In the genomic region with DNA sequence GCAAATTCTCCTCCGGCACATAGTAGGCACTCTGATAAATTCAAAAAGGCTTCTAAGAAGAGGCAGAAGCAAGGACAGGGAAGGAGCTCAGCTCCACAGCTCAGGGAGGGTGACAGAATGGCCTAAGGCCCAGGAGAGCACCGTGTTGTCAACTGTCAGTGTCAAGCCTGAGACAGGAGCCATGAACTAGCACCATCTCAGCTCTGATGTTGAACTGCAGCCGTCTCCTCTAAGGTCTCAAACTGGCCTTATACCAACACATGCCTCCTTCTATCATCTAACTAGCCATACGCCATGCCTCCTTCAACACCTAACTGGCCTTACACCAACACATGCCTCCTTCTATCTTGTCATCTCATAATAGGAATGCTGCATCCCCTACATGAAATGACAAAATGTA, we compare ENCODE assay signal across 27 cellular contexts.
A peak's percentile ranks its signal among the peaks of the same experiment; 100 is the strongest.
DNase-seq lines count a peak whose midpoint lies in the region; ATAC-seq, FAIRE-seq and TF ChIP-seq lines count a peak whose summit lies in the region.
"Had no signal": no experiment of that assay in that cellular context is flagged by ENCODE, and none has a peak within 500 bp of the region (broad histone marks: within the 10 kb centered on the region; RNA-seq: fewer than 3 reads in every experiment).

No MANE protein-coding gene starts in this region.

- TF ChIP-seq EP300 in SK-N-SH (IDR thresholded peaks at IDR 0.05; ENCODE audit: borderline replicate concordance in 1 of 2, low read depth in 1 of 2, low read length in 1 of 2) (no peak), K562 (IDR thresholded peaks at IDR 0.05; ENCODE audit: low read length) (no peak)

- CTCF ChIA-PET in SK-N-SH (lab: Yijun Ruan, JAX) (interaction anchor here (0.7 to 1.3 kb wide), 2 partner anchors 39 to 54 kb away, joined by 3 read pairs; no protein-coding TSS in a partner anchor), K562 (lab: Yijun Ruan, JAX; ENCODE audit: low intra/inter-chr PET ratio) (no interaction called here)

- H3K79me2 ChIP-seq in SK-N-SH (ENCODE audit: insufficient read depth) (peaks cover 85% of the 10 kb centered on the region), OCI-LY1 (ENCODE audit: insufficient read depth, low read length) (no peaks in the 10 kb centered on the region), K562 (ENCODE audit: control insufficient read depth, insufficient read depth, low read length) (0 out of 3 replicates have a peak, but pooled peaks cover 14% of the 10 kb centered on the region)

- no peaks in the 10 kb centered on the region for H3K27me3 ChIP-seq in SK-N-SH (ENCODE audit: insufficient read depth)
- H3K27me3 ChIP-seq in OCI-LY1 (ENCODE audit: insufficient read depth, low read length), result no peaks in the 10 kb centered on the region
- H3K27me3 ChIP-seq in K562 (ENCODE audit: control insufficient read depth in 2 of 2, insufficient read depth in 2 of 2, low read length in 2 of 2), result no peaks in the 10 kb centered on the region
- H3K27me3 ChIP-seq in heart left ventricle, result no peaks in the 10 kb centered on the region
- H3K27me3 ChIP-seq: BLaER1 treated with 17β-estradiol and CSF1 and Interleukin-3, amounts not matched to agents 10 nM and 100 nM; SJSA1 had no signal

- H3K9me2 ChIP-seq in SK-N-SH (no peaks in the 10 kb centered on the region), OCI-LY1 (ENCODE audit: low read depth, low read length) (no peaks in the 10 kb centered on the region)

- H3K4me1 ChIP-seq in SK-N-SH (ENCODE audit: control insufficient read depth in 1 of 2, insufficient read depth in 2 of 2, low read depth in 1 of 2, low read length in 1 of 2), result peaks cover 0 to 27% of the 10 kb centered on the region in 2 experiments; a peak in 2 of 4 replicates
- H3K4me1 ChIP-seq in OCI-LY1 (ENCODE audit: insufficient read depth, low read length, severe bottlenecking), result peaks cover 22% of the 10 kb centered on the region
- H3K4me1 ChIP-seq in K562 (replicated peaks in 1 of 2; ENCODE audit: control insufficient read depth in 2 of 2, insufficient read depth in 2 of 2, low read length in 2 of 2), result no peaks in the 10 kb centered on the region
- H3K4me1 ChIP-seq in heart left ventricle, result no peaks in the 10 kb centered on the region
- H3K4me1 ChIP-seq: BLaER1 treated with 17β-estradiol and CSF1 and Interleukin-3, amounts not matched to agents 10 nM and 100 nM; SJSA1 had no signal

- POLR2A ChIA-PET in SK-N-SH (lab: Yijun Ruan, JAX) (no interaction called here), K562 (lab: Yijun Ruan, JAX) (interaction anchor here (1.2 kb wide), 1 partner anchor 25 kb away, joined by 3 read pairs; no protein-coding TSS in a partner anchor)

- intact Hi-C loops in K562 (cut with micrococcal nuclease), result no loop called here
- intact Hi-C loops in heart left ventricle (cut with DNase I), result no loop called here

- H3K36me3 ChIP-seq in SK-N-SH (replicated peaks in 1 of 2; ENCODE audit: control insufficient read depth in 1 of 2, insufficient read depth in 2 of 2, low read length in 1 of 2) (peaks cover 25 to 40% of the 10 kb centered on the region in 2 experiments), OCI-LY1 (ENCODE audit: insufficient read depth, low read length) (peaks cover 54% of the 10 kb centered on the region), K562 (ENCODE audit: control insufficient read depth, insufficient read depth, low read length) (peaks cover 65% of the 10 kb centered on the region), heart left ventricle (no peaks in the 10 kb centered on the region)
- H3K36me3 ChIP-seq: BLaER1 treated with 17β-estradiol and CSF1 and Interleukin-3, amounts not matched to agents 10 nM and 100 nM had no signal

- H3K27ac ChIP-seq in SK-N-SH (ENCODE audit: low read depth in 2 of 2, low read length in 1 of 2), result peak overlapping the region in 1 of 2 experiments; percentile 36; a peak in 1 of 4 replicates
- H3K27ac ChIP-seq in OCI-LY1 (ENCODE audit: low read depth, low read length, poor library complexity, severe bottlenecking), result peak overlapping the region; percentile 47
- no peak overlapping the region; the same call in 2 of the 3 replicates for H3K27ac ChIP-seq in K562 (ENCODE audit: extremely low read depth, low read depth, low read length)
- no peak overlapping the region for H3K27ac ChIP-seq in heart left ventricle
- H3K27ac ChIP-seq: BLaER1 treated with 17β-estradiol and CSF1 and Interleukin-3, amounts not matched to agents 10 nM and 100 nM; SJSA1 had no signal

- no peak overlapping the region for H3K4me2 ChIP-seq in SK-N-SH
- H3K4me2 ChIP-seq in OCI-LY1 (ENCODE audit: low read length), result no peak overlapping the region
- H3K4me2 ChIP-seq in K562 (ENCODE audit: insufficient read depth, low read length), result no peak overlapping the region
- H3K4me2 ChIP-seq: BLaER1 treated with 17β-estradiol and CSF1 and Interleukin-3, amounts not matched to agents 10 nM and 100 nM had no signal

- 90% methylated on average over 4 of the region's 4 CpGs for WGBS in SK-N-SH (ENCODE audit: low lambda C conversion rate)
- 77% methylated on average over 4 of the region's 4 CpGs for WGBS in K562 (ENCODE audit: insufficient coverage, low coverage, missing lambda C conversion rate)
- 73 to 79% (median 74%) methylated on average over 4 of the region's 4 CpGs for WGBS in heart left ventricle, 4 donors

- peaks cover 6% of the 10 kb centered on the region for H3F3A ChIP-seq in SK-N-SH (replicated peaks; ENCODE audit: insufficient read depth)
- H3F3A ChIP-seq in OCI-LY1 (ENCODE audit: insufficient read depth, low read length), result no peaks in the 10 kb centered on the region

- no peak overlapping the region for H2AFZ ChIP-seq in SK-N-SH (ENCODE audit: low read depth)
- no peak overlapping the region for H2AFZ ChIP-seq in OCI-LY1 (ENCODE audit: low read length)
- H2AFZ ChIP-seq in K562 (ENCODE audit: low read depth, low read length), result no peak overlapping the region

- H3K9ac ChIP-seq in SK-N-SH (no peak overlapping the region), OCI-LY1 (ENCODE audit: low read length) (no peak overlapping the region), K562 (ENCODE audit: insufficient read depth in 1 of 2, low read depth in 2 of 2, low read length in 2 of 2) (no peak overlapping the region)
- H3K9ac ChIP-seq: BLaER1 treated with 17β-estradiol and CSF1 and Interleukin-3, amounts not matched to agents 10 nM and 100 nM had no signal

- no peak for TF ChIP-seq RAD21 in SK-N-SH (IDR thresholded peaks at IDR 0.05; ENCODE audit: low read length)
- no peak for TF ChIP-seq RAD21 in K562 (CRISPR knock-in tag; conservative IDR thresholded peaks at IDR 0.05 in 1 of 2, IDR thresholded peaks at IDR 0.05 in 1 of 2)

- in situ Hi-C loops in K562 (cut with MboI), result no loop called here

- ATAC-seq in SK-N-SH treated with all-trans-retinoic acid at 6 μM for 48 hours (peak; percentile 36; the same call in 1 of the 3 replicates), K562 (peak; percentile 62), heart left ventricle (no peak), GM18858 (IDR thresholded peaks at IDR 0.05; ENCODE audit: unreplicated experiment) (no peak)
- ATAC-seq: PC-3 had no signal

- no peak for TF ChIP-seq CTCF in SK-N-SH (IDR thresholded peaks at IDR 0.05)
- no peak for TF ChIP-seq CTCF in OCI-LY1 (IDR thresholded peaks at IDR 0.05; ENCODE audit: low read length)
- no peak for TF ChIP-seq CTCF in K562 (IDR thresholded peaks at IDR 0.05 in 2 of 3, conservative IDR thresholded peaks at IDR 0.05 in 1 of 3; ENCODE audit: insufficient read depth in 2 of 3, low read depth in 1 of 3, low read length in 3 of 3)
- TF ChIP-seq CTCF in heart left ventricle (IDR thresholded peaks at IDR 0.05), result no peak

- peaks cover 31% of the 10 kb centered on the region for H4K20me1 ChIP-seq in SK-N-SH (ENCODE audit: insufficient read depth)
- H4K20me1 ChIP-seq in OCI-LY1 (ENCODE audit: insufficient read depth, low read length), result no peaks in the 10 kb centered on the region
- no peaks in the 10 kb centered on the region for H4K20me1 ChIP-seq in K562 (replicated peaks; ENCODE audit: control insufficient read depth, insufficient read depth, low read length)
- H4K20me1 ChIP-seq: BLaER1 treated with 17β-estradiol and CSF1 and Interleukin-3, amounts not matched to agents 10 nM and 100 nM had no signal

- BruUV-seq in K562 (replicated peaks; lab: Mats Ljungman, UMichigan), result no TSS peak

- H3K4me3 ChIP-seq in SK-N-SH (ENCODE audit: low read depth in 2 of 2, low read length in 1 of 2) (no peak overlapping the region), OCI-LY1 (ENCODE audit: low read depth, low read length, poor library complexity, severe bottlenecking) (no peak overlapping the region), K562 (no peak overlapping the region), heart left ventricle (no peak overlapping the region)
- H3K4me3 ChIP-seq: BLaER1 treated with 17β-estradiol and CSF1 and Interleukin-3, amounts not matched to agents 10 nM and 100 nM; SJSA1 had no signal

- no peak for DNase-seq in SK-N-SH
- no peak for DNase-seq in K562 (ENCODE audit: extremely low read depth in 1 of 4, low spot score in 3 of 4)
- no peak for DNase-seq in NCI-H1694 (lab: John Stamatoyannopoulos, UW)
- no peak for DNase-seq in heart left ventricle
- DNase-seq: AML-193; CD4-positive, alpha-beta T cell; DMS79 treated with DMSO at 0.1 percent for 48 hours; GF-D8; H9; HFFc6; NCI-H1048; NCI-H1417; NCI-H1694 treated with DMSO at 0.1 percent for 48 hours; NCI-H2081; NCI-H2227 treated with DMSO at 0.1 percent for 48 hours; NCI-H510A treated with DMSO at 0.1 percent for 48 hours; PC-3; Right ventricle myocardium superior; RPMI8226; SW 1271 had no signal

- no peaks in the 10 kb centered on the region for H3K9me1 ChIP-seq in K562 (ENCODE audit: control insufficient read depth, insufficient read depth, low read length)

- TF ChIP-seq POLR2A in K562 (conservative IDR thresholded peaks at IDR 0.05) (no peak), heart left ventricle (IDR thresholded peaks at IDR 0.05) (no peak)

- no peaks in the 10 kb centered on the region for H3K9me3 ChIP-seq in SK-N-SH
- no peaks in the 10 kb centered on the region for H3K9me3 ChIP-seq in OCI-LY1 (ENCODE audit: low read length)
- no peaks in the 10 kb centered on the region for H3K9me3 ChIP-seq in K562 (replicated peaks; ENCODE audit: control insufficient read depth, insufficient read depth, low read depth, low read length)
- H3K9me3 ChIP-seq in heart left ventricle, result no peaks in the 10 kb centered on the region
- H3K9me3 ChIP-seq: BLaER1 treated with 17β-estradiol and CSF1 and Interleukin-3, amounts not matched to agents 10 nM and 100 nM; SJSA1 had no signal

- FAIRE-seq in K562 (lab: Jason Lieb, UNC), result no peak
- FAIRE-seq: A204.1, D721Med had no signal

TF ChIP-seq in SK-N-SH treated with all-trans-retinoic acid at 6 μM for 48 hours, 23 proteins besides CTCF, POLR2A, EP300 and RAD21 (continues in another document):
- TF ChIP-seq ESRRG (CRISPR knock-in tag; IDR thresholded peaks at IDR 0.05), result no peak
- TF ChIP-seq GLIS3 (CRISPR knock-in tag; IDR thresholded peaks at IDR 0.05), result no peak
- TF ChIP-seq SNAI2 (CRISPR knock-in tag; IDR thresholded peaks at IDR 0.05), result no peak

TF ChIP-seq in SK-N-SH, 30 proteins besides CTCF, POLR2A, EP300 and RAD21 (continues in another document):
- no peak for TF ChIP-seq YY1 (IDR thresholded peaks at IDR 0.05; ENCODE audit: low read depth)
- no peak for TF ChIP-seq NFIC (IDR thresholded peaks at IDR 0.05; ENCODE audit: borderline replicate concordance)
- TF ChIP-seq RFX5 (IDR thresholded peaks at IDR 0.05; ENCODE audit: low read length), result no peak

TF ChIP-seq in K562, 482 proteins besides CTCF, POLR2A, EP300 and RAD21:
- TF ChIP-seq ZKSCAN1 (IDR thresholded peaks at IDR 0.05; ENCODE audit: low read depth, low read length) (0 out of 2 replicates have a peak, but pooled peaks have one; percentile 58), POLR2H (tag; IDR thresholded peaks at IDR 0.05; ENCODE audit: low read depth) (no peak)

Comparison
In these comparisons a context has a peak if more than half of its experiments do, and no peak if none do; other contexts are left out.
1. ATAC-seq: peak in SK-N-SH treated with all-trans-retinoic acid at 6 μM for 48 hours (single experiment) and K562 (single experiment); none in heart left ventricle (0 of 4) and GM18858 (single experiment).